In genomic region chr11:105781807-105782206, GRCh38 we compare ENCODE assay signal across 22 cellular contexts.
A peak's percentile ranks its signal among the peaks of the same experiment; 100 is the strongest.
DNase-seq lines count a peak whose midpoint lies in the region; ATAC-seq lines count a peak whose summit lies in the region.
"Had no signal": no experiment of that assay in that cellular context is flagged by ENCODE, and none has a peak within 500 bp of the region (broad histone marks: within the 10 kb centered on the region; RNA-seq: fewer than 3 reads in every experiment).

No MANE protein-coding gene starts in this region.

- H2AK5ac ChIP-seq in mesenchymal stem cell (ENCODE audit: low read length, severe bottlenecking), result no peak overlapping the region

- H3K18ac ChIP-seq in mesenchymal stem cell (ENCODE audit: low read depth in 1 of 2, low read length in 2 of 2), result no peak overlapping the region

- H4K91ac ChIP-seq in mesenchymal stem cell (ENCODE audit: low read length), result no peak overlapping the region

- no peaks in the 10 kb centered on the region for H3K9me3 ChIP-seq in mesenchymal stem cell (ENCODE audit: control insufficient read depth, low read length)
- H3K9me3 ChIP-seq: BLaER1, Caco-2 had no signal

- no peak overlapping the region for H2BK15ac ChIP-seq in mesenchymal stem cell (ENCODE audit: low read depth, poor library complexity, severe bottlenecking)

- no peak overlapping the region for H3K4ac ChIP-seq in mesenchymal stem cell (ENCODE audit: low read depth in 1 of 2, low read length in 2 of 2)

- H2BK5ac ChIP-seq in mesenchymal stem cell (ENCODE audit: low read depth, low read length, poor library complexity, severe bottlenecking), result no peak overlapping the region

- peak overlapping the region; percentile 42 for H3K27ac ChIP-seq in cingulate gyrus (ENCODE audit: low read depth, low read length)
- peak overlapping the region; percentile 78 for H3K27ac ChIP-seq in substantia nigra (ENCODE audit: low read depth, low read length, poor library complexity, severe bottlenecking)
- no peak overlapping the region for H3K27ac ChIP-seq in mesenchymal stem cell (ENCODE audit: low read length, poor library complexity, severe bottlenecking)
- H3K27ac ChIP-seq: BLaER1 had no signal

- no peak overlapping the region for H3K4me3 ChIP-seq in mesenchymal stem cell (ENCODE audit: insufficient read depth in 1 of 2, low read depth in 1 of 2, low read length in 2 of 2)
- H3K4me3 ChIP-seq: BLaER1 had no signal

- no peaks in the 10 kb centered on the region for H3K27me3 ChIP-seq in mesenchymal stem cell (ENCODE audit: control insufficient read depth in 1 of 2, insufficient read depth in 1 of 2, low read length in 2 of 2)
- H3K27me3 ChIP-seq: BLaER1 had no signal

- H3K14ac ChIP-seq in mesenchymal stem cell (ENCODE audit: low read length in 2 of 2), result no peak overlapping the region

- H2BK12ac ChIP-seq in mesenchymal stem cell (ENCODE audit: low read length in 2 of 2), result no peak overlapping the region

- H4K8ac ChIP-seq in mesenchymal stem cell (ENCODE audit: low read length), result no peak overlapping the region

- no peaks in the 10 kb centered on the region for H3K36me3 ChIP-seq in mesenchymal stem cell (ENCODE audit: control insufficient read depth in 1 of 2, insufficient read depth in 2 of 2, low read depth in 1 of 2, low read length in 2 of 2)
- H3K36me3 ChIP-seq: BLaER1 had no signal

- no peak overlapping the region for H2AFZ ChIP-seq in mesenchymal stem cell (ENCODE audit: low read depth, low read length)

- H2BK120ac ChIP-seq in mesenchymal stem cell (ENCODE audit: low read depth, low read length), result no peak overlapping the region

- H3K4me2 ChIP-seq in mesenchymal stem cell (ENCODE audit: low read length, poor library complexity, severe bottlenecking), result no peak overlapping the region
- H3K4me2 ChIP-seq: BLaER1 had no signal

- no peak overlapping the region for H3K23ac ChIP-seq in mesenchymal stem cell (ENCODE audit: low read length in 2 of 2)

- no peaks in the 10 kb centered on the region for H3K4me1 ChIP-seq in mesenchymal stem cell (ENCODE audit: control insufficient read depth, insufficient read depth, low read depth, low read length)
- H3K4me1 ChIP-seq: BLaER1, Caco-2 had no signal

- no peak overlapping the region for H3K9ac ChIP-seq in mesenchymal stem cell (ENCODE audit: low read length)
- H3K9ac ChIP-seq: BLaER1 had no signal

- ATAC-seq in esophagus mucosa, result no peak
- ATAC-seq: Right ventricle myocardium inferior had no signal

- peak; percentile 9 for DNase-seq in NCI-H1092 treated with DMSO at 0.1 percent for 48 hours (lab: John Stamatoyannopoulos, UW)
- peak; percentile 94 for DNase-seq in NCI-H69 (lab: John Stamatoyannopoulos, UW)
- DNase-seq in substantia nigra (lab: John Stamatoyannopoulos, UW), result no peak
- DNase-seq in putamen (ENCODE audit: low spot score), result no peak
- DNase-seq in mesenchymal stem cell, result no peak
- DNase-seq: Caco-2; CD4-positive, alpha-beta T cell; DMS 273 treated with DMSO at 0.1 percent for 48 hours; DMS79 treated with DMSO at 0.1 percent for 48 hours; H9; HFFc6; Kasumi-1; NCI-H1694; NCI-H2227 treated with DMSO at 0.1 percent for 48 hours; NCI-H510A; NCI-H82; OCI-M1; SW 1271 had no signal

- no peaks in the 10 kb centered on the region for H3K79me1 ChIP-seq in mesenchymal stem cell (replicated peaks; ENCODE audit: low read length, poor library complexity, severe bottlenecking)

- 95% methylated on average over 1 of the region's 1 CpG for WGBS in mesenchymal stem cell

Comparison
In these comparisons a context has a peak if more than half of its experiments do, and no peak if none do; other contexts are left out.
1. DNase-seq: peak in NCI-H1092 treated with DMSO at 0.1 percent for 48 hours (single experiment) and NCI-H69 (single experiment); none in substantia nigra (0 of 49), putamen (single experiment) and mesenchymal stem cell (single experiment).